6 cellular contexts compared by ENCODE assay signal in the genomic region with DNA sequence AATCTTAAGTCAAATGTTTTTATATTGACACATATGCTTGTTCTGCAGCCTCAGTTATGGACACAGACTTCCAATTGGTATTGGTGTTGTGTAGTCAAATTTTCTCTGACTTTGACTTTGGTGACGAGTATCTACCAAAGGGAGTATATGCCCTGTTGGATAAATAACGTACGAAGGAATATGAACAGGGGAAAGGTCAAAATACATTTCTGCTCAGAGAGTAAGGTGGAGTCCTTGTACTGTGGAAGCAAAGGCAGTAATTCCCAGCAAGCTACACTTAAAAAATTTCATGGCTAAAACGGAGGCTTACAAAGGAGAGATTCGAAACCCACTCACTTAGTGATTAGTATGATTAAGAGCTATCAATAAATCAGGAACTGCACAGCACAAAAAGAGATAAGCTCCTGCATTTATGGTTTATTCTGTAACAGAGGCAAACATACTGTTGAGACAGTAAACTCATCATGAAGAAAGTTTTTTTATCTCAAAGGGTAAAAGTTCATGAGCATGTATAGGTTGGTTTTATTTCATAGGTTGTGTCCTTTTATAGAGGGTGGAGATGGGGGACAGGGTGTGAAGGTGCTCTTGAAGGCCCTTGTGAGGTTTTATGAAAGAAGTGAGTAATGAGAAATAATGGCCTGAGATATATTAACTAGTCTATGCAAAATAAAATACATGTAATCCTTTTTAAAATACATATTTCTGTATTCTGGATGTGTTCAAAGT.
"Had no signal": no experiment of that assay in that cellular context is flagged by ENCODE, and none has a peak within 500 bp of the region (broad histone marks: within the 10 kb centered on the region; RNA-seq: fewer than 3 reads in every experiment).

No MANE protein-coding gene starts in this region.

- H3K9me3 ChIP-seq: HAP-1 had no signal

- H3K4me3 ChIP-seq: GM23248, HAP-1 had no signal

- H3K36me3 ChIP-seq: HAP-1 had no signal

- FAIRE-seq: HTR-8/SVneo had no signal

- DNase-seq: GM23248, GOT3, H7, IMR-90 had no signal

- H3K27ac ChIP-seq: GM23248 had no signal

- H3K4me1 ChIP-seq: HAP-1 had no signal
